ENCODE assay signal across 28 cellular contexts in genomic region chr2:115168457-115168856, GRCh38.
"Had no signal": no experiment of that assay in that cellular context is flagged by ENCODE, and none has a peak within 500 bp of the region (broad histone marks: within the 10 kb centered on the region; RNA-seq: fewer than 3 reads in every experiment).

No MANE protein-coding gene starts in this region.

- FAIRE-seq: colon, endometrium, endothelial cell of umbilical vein had no signal

- H3K4me3 ChIP-seq: colonic mucosa, coronary artery, dorsolateral prefrontal cortex, esophagus muscularis mucosa, esophagus squamous epithelium, gastrocnemius medialis, gastroesophageal sphincter, heart left ventricle, heart right ventricle had no signal

- H3K27me3 ChIP-seq: colonic mucosa had no signal

- ATAC-seq: effector memory CD8-positive, alpha-beta T cell; esophagus mucosa; foreskin keratinocyte; gastrocnemius medialis; gastroesophageal sphincter; heart left ventricle; heart right ventricle had no signal

- H3K27ac ChIP-seq: colonic mucosa, coronary artery, dorsolateral prefrontal cortex, epithelial cell of prostate, esophagus muscularis mucosa, esophagus squamous epithelium, foreskin keratinocyte, gastrocnemius medialis, gastroesophageal sphincter, heart left ventricle, heart right ventricle had no signal

- H3K9me3 Mint-ChIP-seq: dendritic cell treated with granulocyte-macrophage colony-stimulating factor and Interleukin-4, amounts not matched to agents 40 ng/mL and 50 ng/mL, for 4 days; effector memory CD8-positive, alpha-beta T cell; endodermal cell had no signal

- DNase-seq: colonic mucosa; cortex of kidney; dermis blood vessel endothelial cell; dorsolateral prefrontal cortex; effector CD4-positive, alpha-beta T cell; effector CD8-positive, alpha-beta T cell; effector memory CD4-positive, alpha-beta T cell; effector memory CD8-positive, alpha-beta T cell; endodermal cell; erythroblast; esophagus squamous epithelium; foreskin fibroblast; foreskin keratinocyte; foreskin melanocyte; gastrocnemius medialis; glutamatergic neuron; head of caudate nucleus; heart left ventricle; heart right ventricle had no signal

- H3K4me1 ChIP-seq: colonic mucosa, esophagus muscularis mucosa, esophagus squamous epithelium, foreskin keratinocyte, gastrocnemius medialis, gastroesophageal sphincter, heart left ventricle, heart right ventricle had no signal

- H3K27ac Mint-ChIP-seq: dendritic cell treated with granulocyte-macrophage colony-stimulating factor and Interleukin-4, amounts not matched to agents 40 ng/mL and 50 ng/mL, for 4 days; effector memory CD8-positive, alpha-beta T cell; endodermal cell had no signal

- H3K9me3 ChIP-seq: colonic mucosa, esophagus muscularis mucosa, esophagus squamous epithelium, gastrocnemius medialis had no signal

- H3K4me3 Mint-ChIP-seq: dendritic cell treated with granulocyte-macrophage colony-stimulating factor and Interleukin-4, amounts not matched to agents 40 ng/mL and 50 ng/mL, for 4 days; effector memory CD8-positive, alpha-beta T cell; endodermal cell had no signal

- H3K36me3 ChIP-seq: colonic mucosa, esophagus muscularis mucosa, esophagus squamous epithelium, gastrocnemius medialis, gastroesophageal sphincter, heart left ventricle, heart right ventricle had no signal
